Comparison of ENCODE assay signal across 1 cellular context in genomic region chr1:173580658-173581057, GRCh38.
TF ChIP-seq lines count a peak whose summit lies in the region.

No MANE protein-coding gene starts in this region.

TF ChIP-seq in H1, 55 proteins besides CTCF, POLR2A, EP300 and RAD21:
- TF ChIP-seq CREB1 (IDR thresholded peaks at IDR 0.05) (no peak), CBX5 (IDR thresholded peaks at IDR 0.05; ENCODE audit: low read depth, low read length) (no peak), CHD7 (IDR thresholded peaks at IDR 0.05; ENCODE audit: insufficient replicate concordance, low read length) (no peak), CBX8 (IDR thresholded peaks at IDR 0.05; ENCODE audit: borderline replicate concordance, low read depth, low read length) (no peak), SP2 (IDR thresholded peaks at IDR 0.05; ENCODE audit: low read length) (no peak), HDAC6 (IDR thresholded peaks at IDR 0.05; ENCODE audit: low read depth, low read length) (no peak)
TF ChIP-seq in H1: peak in this region for 0.
